14 cellular contexts compared by ENCODE assay signal in genomic region chr2:24220534-24221281, GRCh38.
"Had no signal": no experiment of that assay in that cellular context is flagged by ENCODE, and none has a peak within 500 bp of the region (broad histone marks: within the 10 kb centered on the region; RNA-seq: fewer than 3 reads in every experiment).

No MANE protein-coding gene starts in this region.

- H3K27ac ChIP-seq: psoas muscle, sigmoid colon, thoracic aorta had no signal

- H3K27me3 ChIP-seq: sigmoid colon had no signal

- H3K9me3 Mint-ChIP-seq: activated CD4-positive, alpha-beta memory T cell treated with anti-CD3 and anti-CD28 coated beads for 36 hours; activated T-cell treated with anti-CD3 and anti-CD28 coated beads, Interleukin-2, amount 50 U/mL, for 4 hours; central memory CD8-positive, alpha-beta T cell; effector memory CD8-positive, alpha-beta T cell; naive thymus-derived CD8-positive, alpha-beta T cell; T-helper 2 cell treated with Interferon-gamma antibody and Interleukin-4, amounts not matched to agents 5 μg/mL and 100 μg/mL, for 36 hours had no signal

- DNase-seq: activated CD4-positive, alpha-beta memory T cell treated with anti-CD3 and anti-CD28 coated beads for 36 hours; activated gamma-delta T cell treated with Interleukin-2 at 50 U/mL for 16 hours; activated T-cell treated with anti-CD3 and anti-CD28 coated beads, Interleukin-2, amount 50 U/mL, for 4 hours; effector memory CD8-positive, alpha-beta T cell; left cardiac atrium; mucosa of descending colon; naive thymus-derived CD8-positive, alpha-beta T cell; psoas muscle; sigmoid colon; stimulated activated CD4-positive, alpha-beta T cell treated with anti-CD3 and anti-CD28 coated beads, Interleukin-12 subunit alpha, Interleukin-12 subunit beta, amount 100 ng/mL, for 4 hours; stimulated activated naive CD4-positive, alpha-beta T cell treated with Interleukin-2 at 50 U/mL for 16 hours had no signal

- H3K4me1 Mint-ChIP-seq: central memory CD8-positive, alpha-beta T cell had no signal

- H3K4me3 Mint-ChIP-seq: activated CD4-positive, alpha-beta memory T cell treated with anti-CD3 and anti-CD28 coated beads for 36 hours; activated T-cell treated with anti-CD3 and anti-CD28 coated beads, Interleukin-2, amount 50 U/mL, for 4 hours; central memory CD8-positive, alpha-beta T cell; effector memory CD8-positive, alpha-beta T cell; naive thymus-derived CD8-positive, alpha-beta T cell; T-helper 2 cell treated with Interferon-gamma antibody and Interleukin-4, amounts not matched to agents 5 μg/mL and 100 μg/mL, for 36 hours had no signal

- H3K27me3 Mint-ChIP-seq: activated CD4-positive, alpha-beta memory T cell treated with anti-CD3 and anti-CD28 coated beads for 36 hours; central memory CD8-positive, alpha-beta T cell; effector memory CD8-positive, alpha-beta T cell; naive thymus-derived CD8-positive, alpha-beta T cell had no signal

- H3K27ac Mint-ChIP-seq: activated CD4-positive, alpha-beta memory T cell treated with anti-CD3 and anti-CD28 coated beads for 36 hours; effector memory CD8-positive, alpha-beta T cell; T-helper 2 cell treated with Interferon-gamma antibody and Interleukin-4, amounts not matched to agents 5 μg/mL and 100 μg/mL, for 36 hours had no signal
